ENCODE assay signal across 19 cellular contexts in the genomic region with DNA sequence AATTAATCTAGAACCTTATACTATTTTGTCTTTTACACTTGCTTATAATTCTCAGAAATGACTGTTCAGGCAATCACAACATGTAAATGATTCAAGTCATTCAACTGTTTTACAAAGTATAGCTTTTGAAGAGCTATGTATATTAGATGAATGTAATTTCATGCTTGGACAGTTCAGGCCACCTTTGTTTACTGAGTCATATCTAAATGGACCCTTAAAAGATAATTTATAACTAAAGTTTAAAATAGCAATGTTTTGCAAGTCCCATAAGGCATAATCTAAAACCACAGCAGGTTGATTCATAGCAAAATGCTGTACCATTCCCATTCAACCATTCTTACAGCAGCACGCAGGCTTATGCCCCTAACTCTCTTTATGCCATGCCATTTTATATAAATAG.
"Had no signal": no experiment of that assay in that cellular context is flagged by ENCODE, and none has a peak within 500 bp of the region (broad histone marks: within the 10 kb centered on the region; RNA-seq: fewer than 3 reads in every experiment).

No MANE protein-coding gene starts in this region.

- H3K36me3 Mint-ChIP-seq: activated CD4-positive, alpha-beta memory T cell treated with anti-CD3 and anti-CD28 coated beads for 36 hours; activated naive CD8-positive, alpha-beta T cell treated with anti-CD3 and anti-CD28 coated beads for 36 hours; natural killer cell treated with Interleukin-12 subunit alpha and Interleukin-12 subunit beta and Interleukin-15 and Interleukin-18, amount 100 ng/mL, for 72 hours; stimulated activated memory B cell treated with anti-CD40 and anti-IgM and Interleukin-4, amounts not matched to agents 10 μg/mL and 1 μg/mL and 100 μg/mL, for 72 hours had no signal

- H3K9me3 ChIP-seq: esophagus muscularis mucosa, tibial artery had no signal

- H3K4me3 Mint-ChIP-seq: activated CD4-positive, alpha-beta memory T cell treated with anti-CD3 and anti-CD28 coated beads for 36 hours; activated CD4-positive, alpha-beta T cell treated with anti-CD3 and anti-CD28 coated beads for 36 hours; activated CD8-positive, alpha-beta memory T cell treated with anti-CD3 and anti-CD28 coated beads, Interleukin-2, amount 10 ng/mL, durations not matched to agents 7 days and 5 days; activated naive CD8-positive, alpha-beta T cell treated with anti-CD3 and anti-CD28 coated beads for 36 hours; central memory CD8-positive, alpha-beta T cell; natural killer cell treated with Interleukin-12 subunit alpha and Interleukin-12 subunit beta and Interleukin-15 and Interleukin-18, amount 100 ng/mL, for 72 hours; stimulated activated memory B cell treated with anti-CD40 and anti-IgM and Interleukin-4, amounts not matched to agents 10 μg/mL and 1 μg/mL and 100 μg/mL, for 72 hours had no signal

- H3K36me3 ChIP-seq: brain microvascular endothelial cell had no signal

- ATAC-seq: activated CD4-positive, alpha-beta T cell treated with anti-CD3 and anti-CD28 coated beads for 36 hours; activated CD8-positive, alpha-beta memory T cell treated with anti-CD3 and anti-CD28 coated beads, Interleukin-2, amount 10 ng/mL, durations not matched to agents 7 days and 5 days; natural killer cell treated with Interleukin-12 subunit alpha and Interleukin-12 subunit beta and Interleukin-15 and Interleukin-18, amount 100 ng/mL, for 72 hours; stimulated activated memory B cell treated with anti-CD40 and anti-IgM and Interleukin-4, amounts not matched to agents 10 μg/mL and 1 μg/mL and 100 μg/mL, for 72 hours had no signal

- H3K27ac Mint-ChIP-seq: activated CD4-positive, alpha-beta memory T cell treated with anti-CD3 and anti-CD28 coated beads for 36 hours; activated CD4-positive, alpha-beta T cell treated with anti-CD3 and anti-CD28 coated beads for 36 hours; activated CD8-positive, alpha-beta memory T cell treated with anti-CD3 and anti-CD28 coated beads, Interleukin-2, amount 10 ng/mL, durations not matched to agents 7 days and 5 days; activated naive CD8-positive, alpha-beta T cell treated with anti-CD3 and anti-CD28 coated beads for 36 hours; natural killer cell treated with Interleukin-12 subunit alpha and Interleukin-12 subunit beta and Interleukin-15 and Interleukin-18, amount 100 ng/mL, for 72 hours; stimulated activated memory B cell treated with anti-CD40 and anti-IgM and Interleukin-4, amounts not matched to agents 10 μg/mL and 1 μg/mL and 100 μg/mL, for 72 hours had no signal

- DNase-seq: activated CD4-positive, alpha-beta memory T cell treated with anti-CD3 and anti-CD28 coated beads for 36 hours; activated CD4-positive, alpha-beta T cell treated with anti-CD3 and anti-CD28 coated beads for 36 hours; activated CD8-positive, alpha-beta memory T cell treated with anti-CD3 and anti-CD28 coated beads, Interleukin-2, amount 10 ng/mL, durations not matched to agents 7 days and 5 days; activated naive CD8-positive, alpha-beta T cell treated with anti-CD3 and anti-CD28 coated beads for 36 hours; activated T-cell treated with anti-CD3 and anti-CD28 coated beads, Interleukin-2, amount 50 U/mL, for 1 hour; brain microvascular endothelial cell; cortex of kidney; effector CD4-positive, alpha-beta T cell; hippocampal formation; kidney glomerular epithelial cell; mesenchymal stem cell; retina; tibial artery had no signal

- H3K27me3 Mint-ChIP-seq: activated CD4-positive, alpha-beta memory T cell treated with anti-CD3 and anti-CD28 coated beads for 36 hours; activated CD4-positive, alpha-beta T cell treated with anti-CD3 and anti-CD28 coated beads for 36 hours; activated CD8-positive, alpha-beta memory T cell treated with anti-CD3 and anti-CD28 coated beads, Interleukin-2, amount 10 ng/mL, durations not matched to agents 7 days and 5 days; activated naive CD8-positive, alpha-beta T cell treated with anti-CD3 and anti-CD28 coated beads for 36 hours; central memory CD8-positive, alpha-beta T cell; natural killer cell treated with Interleukin-12 subunit alpha and Interleukin-12 subunit beta and Interleukin-15 and Interleukin-18, amount 100 ng/mL, for 72 hours; stimulated activated memory B cell treated with anti-CD40 and anti-IgM and Interleukin-4, amounts not matched to agents 10 μg/mL and 1 μg/mL and 100 μg/mL, for 72 hours had no signal

- H3K27ac ChIP-seq: brain microvascular endothelial cell, esophagus muscularis mucosa, tibial artery, VCaP had no signal

- H3K4me3 ChIP-seq: esophagus muscularis mucosa, tibial artery had no signal

- FAIRE-seq: urothelium cell line had no signal

- H3K9me3 Mint-ChIP-seq: activated CD4-positive, alpha-beta memory T cell treated with anti-CD3 and anti-CD28 coated beads for 36 hours; activated naive CD8-positive, alpha-beta T cell treated with anti-CD3 and anti-CD28 coated beads for 36 hours; central memory CD8-positive, alpha-beta T cell; natural killer cell treated with Interleukin-12 subunit alpha and Interleukin-12 subunit beta and Interleukin-15 and Interleukin-18, amount 100 ng/mL, for 72 hours; stimulated activated memory B cell treated with anti-CD40 and anti-IgM and Interleukin-4, amounts not matched to agents 10 μg/mL and 1 μg/mL and 100 μg/mL, for 72 hours had no signal

- H3K27me3 ChIP-seq: brain microvascular endothelial cell, esophagus muscularis mucosa, tibial artery had no signal
